ENCODE assay signal across 14 cellular contexts in the genomic region with DNA sequence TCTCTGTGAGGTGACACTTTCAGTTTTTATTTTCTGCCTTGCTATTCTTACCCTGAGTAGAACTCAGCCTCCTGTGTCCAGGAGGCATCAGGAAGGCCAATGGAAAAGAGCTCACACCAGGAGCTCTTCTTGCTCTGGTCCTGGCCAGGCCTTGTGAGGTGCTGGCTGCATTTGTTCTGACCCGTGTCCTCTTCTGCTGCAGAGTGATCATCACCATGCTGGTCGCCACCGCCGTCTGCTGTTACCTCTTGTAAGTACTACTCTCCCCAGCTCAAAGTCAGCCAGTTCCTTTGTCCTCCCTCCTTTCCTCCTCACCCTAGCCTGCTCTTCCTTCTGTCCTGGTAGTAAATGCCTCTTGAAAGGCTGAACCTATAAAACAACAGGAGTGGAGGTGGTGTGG. TPM values are rescaled to one million over a fixed set of nuclear protein-coding genes. Genes with fewer than 3 reads are reported as not detected.
DNase-seq lines count a peak whose midpoint lies in the region; ATAC-seq and TF ChIP-seq lines count a peak whose summit lies in the region.
"Had no signal": no experiment of that assay in that cellular context is flagged by ENCODE, and none has a peak within 500 bp of the region (broad histone marks: within the 10 kb centered on the region; RNA-seq: fewer than 3 reads in every experiment).

No MANE protein-coding gene starts in this region.

- H3K36me3 ChIP-seq in esophagus muscularis mucosa = peaks cover 0 to 29% (median 21%) of the 10 kb centered on the region in 4 donors
- H3K36me3 ChIP-seq in neuronal stem cell (replicated peaks in 1 of 2; ENCODE audit: control insufficient read depth in 2 of 2, insufficient read depth in 2 of 2, low read length in 2 of 2) = peaks cover 2 to 32% of the 10 kb centered on the region in 2 donors
- H3K36me3 ChIP-seq: Peyer's patch had no signal

- WGBS in esophagus muscularis mucosa = 98% methylated on average over 4 of the region's 4 CpGs
- no CpG with 5 or more reads among the region's 4 CpGs for WGBS in neuronal stem cell (ENCODE audit: extremely low coverage in 2 of 2, insufficient read length in 2 of 2, insufficient replicate concordance in 1 of 2), 2 donors

- H3K23ac ChIP-seq in neuronal stem cell (ENCODE audit: low read depth, low read length, poor library complexity) = no peak overlapping the region

- CTCF ChIA-PET in activated CD4-positive, alpha-beta memory T cell treated with anti-CD3 and anti-CD28 coated beads for 36 hours (lab: Charles Lee) = interaction anchor here (1.0 kb wide), 1 partner anchor 8 kb away, joined by 5 read pairs; no protein-coding TSS in a partner anchor

- no peak overlapping the region for H2BK5ac ChIP-seq in neuronal stem cell (ENCODE audit: low read length)

- H3K9ac ChIP-seq in neuronal stem cell (ENCODE audit: low read depth, low read length, poor library complexity) = no peak overlapping the region
- H3K9ac ChIP-seq: GM23248, parathyroid adenoma had no signal

- intact Hi-C loops in activated CD4-positive, alpha-beta memory T cell treated with anti-CD3 and anti-CD28 coated beads for 36 hours (cut with micrococcal nuclease) = loop anchor here (10.0 kb wide), 1 partner anchor 731 kb away; a partner anchor contains a TSS
- intact Hi-C loops in esophagus muscularis mucosa (cut with DNase I) = no loop called here

- H3K27me3 ChIP-seq in esophagus muscularis mucosa (no peaks in the 10 kb centered on the region), neuronal stem cell (ENCODE audit: control insufficient read depth in 3 of 3, insufficient read depth in 3 of 3, low read depth in 1 of 3, low read length in 3 of 3) (peaks cover 0 to 3% (median 0%) of the 10 kb centered on the region in 3 experiments)
- H3K27me3 ChIP-seq: Peyer's patch had no signal

- H4K8ac ChIP-seq in neuronal stem cell (ENCODE audit: low read depth, low read length) = no peak overlapping the region

- no peak overlapping the region for H3K14ac ChIP-seq in neuronal stem cell (ENCODE audit: low read length)

- no peak overlapping the region for H3K4me2 ChIP-seq in neuronal stem cell (ENCODE audit: insufficient read depth, low read length, poor library complexity, severe bottlenecking)

- POLR2A ChIA-PET in activated CD4-positive, alpha-beta memory T cell treated with anti-CD3 and anti-CD28 coated beads for 36 hours (lab: Charles Lee) = no interaction called here

- no peak overlapping the region for H2BK12ac ChIP-seq in neuronal stem cell (ENCODE audit: low read length)

- H2AK5ac ChIP-seq in neuronal stem cell (ENCODE audit: low read depth, low read length) = no peak overlapping the region

- H3K9me3 ChIP-seq in esophagus muscularis mucosa (no peaks in the 10 kb centered on the region), neuronal stem cell (replicated peaks in 1 of 2; ENCODE audit: control insufficient read depth in 2 of 2, insufficient read depth in 1 of 2, low read depth in 1 of 2, low read length in 2 of 2) (no peaks in the 10 kb centered on the region)
- H3K9me3 ChIP-seq: Peyer's patch had no signal

- peaks cover 2% of the 10 kb centered on the region for H3K79me1 ChIP-seq in neuronal stem cell (ENCODE audit: low read depth, low read length)

- H3K18ac ChIP-seq in neuronal stem cell (ENCODE audit: low read length) = no peak overlapping the region

- DNase-seq in activated T-cell treated with anti-CD3 and anti-CD28 coated beads, Interleukin-2, amount 50 U/mL, for 72 hours = no peak
- no peak for DNase-seq in activated T-cell treated with anti-CD3 and anti-CD28 coated beads, Interleukin-2, amount 50 U/mL, for 48 hours
- DNase-seq in activated CD4-positive, alpha-beta memory T cell treated with anti-CD3 and anti-CD28 coated beads for 36 hours = no peak
- DNase-seq in esophagus muscularis mucosa (ENCODE audit: extremely low spot score) (peak; percentile 83), neuronal stem cell (ENCODE audit: low spot score) (no peak), mesenteric fat pad (ENCODE audit: low spot score) (no peak)
- DNase-seq: GM23248, kidney glomerular epithelial cell, MV-4-11, NCI-H345 had no signal

- H3K27ac ChIP-seq in esophagus muscularis mucosa (replicated peaks in 1 of 4) (no peak overlapping the region), neuronal stem cell (replicated peaks; ENCODE audit: low read length) (no peak overlapping the region)
- H3K27ac ChIP-seq: GM23248, parathyroid adenoma, Peyer's patch had no signal

- H3K4me1 ChIP-seq in esophagus muscularis mucosa = peaks cover 23 to 34% (median 27%) of the 10 kb centered on the region in 4 donors
- peaks cover 7 to 9% of the 10 kb centered on the region in 2 donors for H3K4me1 ChIP-seq in neuronal stem cell (ENCODE audit: control insufficient read depth in 2 of 2, insufficient read depth in 1 of 2, low read depth in 1 of 2, low read length in 2 of 2)
- H3K4me1 ChIP-seq: parathyroid adenoma had no signal

- peaks cover 52% of the 10 kb centered on the region for H3K4me1 Mint-ChIP-seq in activated T-cell treated with anti-CD3 and anti-CD28 coated beads, Interleukin-2, amount 50 U/mL, for 72 hours (ENCODE audit: low read depth)
- peaks cover 52% of the 10 kb centered on the region for H3K4me1 Mint-ChIP-seq in activated CD4-positive, alpha-beta memory T cell treated with anti-CD3 and anti-CD28 coated beads for 36 hours (ENCODE audit: low read depth)
- peaks cover 40% of the 10 kb centered on the region for H3K4me1 Mint-ChIP-seq in stimulated activated memory B cell treated with anti-CD40 and anti-IgM and Interleukin-4, amounts not matched to agents 10 μg/mL and 1 μg/mL and 100 μg/mL, for 72 hours

- H3K4me3 ChIP-seq in esophagus muscularis mucosa = no peak overlapping the region
- H3K4me3 ChIP-seq in neuronal stem cell (ENCODE audit: low read length in 2 of 2) = no peak overlapping the region
- H3K4me3 ChIP-seq: GM23248 had no signal

- no peak overlapping the region for H4K91ac ChIP-seq in neuronal stem cell (ENCODE audit: low read depth, low read length, poor library complexity)

- H3K4ac ChIP-seq in neuronal stem cell (ENCODE audit: low read length) = no peak overlapping the region

- no peak for TF ChIP-seq CTCF in esophagus muscularis mucosa (IDR thresholded peaks at IDR 0.05)

- no peak for ATAC-seq in activated T-cell treated with anti-CD3 and anti-CD28 coated beads, Interleukin-2, amount 50 U/mL, for 72 hours (replicated peaks in 1 of 2)
- ATAC-seq in stimulated activated memory B cell treated with anti-CD40 and anti-IgM and Interleukin-4, amounts not matched to agents 10 μg/mL and 1 μg/mL and 100 μg/mL, for 72 hours = no peak
- no peak for ATAC-seq in HG03045 (IDR thresholded peaks at IDR 0.05; ENCODE audit: unreplicated experiment)

- no peaks in the 10 kb centered on the region for H3K27me3 Mint-ChIP-seq in activated T-cell treated with anti-CD3 and anti-CD28 coated beads, Interleukin-2, amount 50 U/mL, for 72 hours (ENCODE audit: low read depth)
- H3K27me3 Mint-ChIP-seq in activated CD4-positive, alpha-beta memory T cell treated with anti-CD3 and anti-CD28 coated beads for 36 hours = no peaks in the 10 kb centered on the region
- no peaks in the 10 kb centered on the region for H3K27me3 Mint-ChIP-seq in stimulated activated memory B cell treated with anti-CD40 and anti-IgM and Interleukin-4, amounts not matched to agents 10 μg/mL and 1 μg/mL and 100 μg/mL, for 72 hours

- H2AFZ ChIP-seq in neuronal stem cell (ENCODE audit: low read length) = no peak overlapping the region
- H2AFZ ChIP-seq: parathyroid adenoma had no signal

- H2BK15ac ChIP-seq in neuronal stem cell (ENCODE audit: low read length) = no peak overlapping the region

- no peak overlapping the region for H3K27ac Mint-ChIP-seq in activated T-cell treated with anti-CD3 and anti-CD28 coated beads, Interleukin-2, amount 50 U/mL, for 72 hours
- no peak overlapping the region for H3K27ac Mint-ChIP-seq in activated CD4-positive, alpha-beta memory T cell treated with anti-CD3 and anti-CD28 coated beads for 36 hours
- no peak overlapping the region for H3K27ac Mint-ChIP-seq in stimulated activated memory B cell treated with anti-CD40 and anti-IgM and Interleukin-4, amounts not matched to agents 10 μg/mL and 1 μg/mL and 100 μg/mL, for 72 hours

- H3K36me3 Mint-ChIP-seq in activated T-cell treated with anti-CD3 and anti-CD28 coated beads, Interleukin-2, amount 50 U/mL, for 72 hours (ENCODE audit: insufficient read depth in 2 of 2) = no peaks in the 10 kb centered on the region
- peaks cover 13% of the 10 kb centered on the region for H3K36me3 Mint-ChIP-seq in activated CD4-positive, alpha-beta memory T cell treated with anti-CD3 and anti-CD28 coated beads for 36 hours
- H3K36me3 Mint-ChIP-seq in stimulated activated memory B cell treated with anti-CD40 and anti-IgM and Interleukin-4, amounts not matched to agents 10 μg/mL and 1 μg/mL and 100 μg/mL, for 72 hours = no peaks in the 10 kb centered on the region

- no peaks in the 10 kb centered on the region for H3K9me3 Mint-ChIP-seq in activated T-cell treated with anti-CD3 and anti-CD28 coated beads, Interleukin-2, amount 50 U/mL, for 72 hours
- no peaks in the 10 kb centered on the region for H3K9me3 Mint-ChIP-seq in activated CD4-positive, alpha-beta memory T cell treated with anti-CD3 and anti-CD28 coated beads for 36 hours
- H3K9me3 Mint-ChIP-seq in stimulated activated memory B cell treated with anti-CD40 and anti-IgM and Interleukin-4, amounts not matched to agents 10 μg/mL and 1 μg/mL and 100 μg/mL, for 72 hours = no peaks in the 10 kb centered on the region

- TF ChIP-seq POLR2A in esophagus muscularis mucosa (IDR thresholded peaks at IDR 0.05; ENCODE audit: low read depth) = no peak

- no peak for TF ChIP-seq EP300 in esophagus muscularis mucosa (IDR thresholded peaks at IDR 0.05)

- peak overlapping the region; percentile 80 to 86 for H3K4me3 Mint-ChIP-seq in activated T-cell treated with anti-CD3 and anti-CD28 coated beads, Interleukin-2, amount 50 U/mL, for 72 hours
- peak overlapping the region; percentile 6 for H3K4me3 Mint-ChIP-seq in activated CD4-positive, alpha-beta memory T cell treated with anti-CD3 and anti-CD28 coated beads for 36 hours
- peak overlapping the region; percentile 18 for H3K4me3 Mint-ChIP-seq in stimulated activated memory B cell treated with anti-CD40 and anti-IgM and Interleukin-4, amounts not matched to agents 10 μg/mL and 1 μg/mL and 100 μg/mL, for 72 hours

- no peak overlapping the region for H2BK120ac ChIP-seq in neuronal stem cell (ENCODE audit: low read depth, low read length)

RNA-seq across cellular contexts. Expression of a gene that starts 1.6 kb away (rescaled TPM):
- total RNA-seq in activated T-cell treated with anti-CD3 and anti-CD28 coated beads, Interleukin-2, amount 50 U/mL, for 72 hours = 10 to 100 TPM; 43.4 to 44.5 TPM
- total RNA-seq in activated CD4-positive, alpha-beta memory T cell treated with anti-CD3 and anti-CD28 coated beads for 36 hours = 10 to 100 TPM; 33.5 to 34.1 TPM
- 10 to 100 TPM; 17.9 to 55.1 (median 32.7) TPM for total RNA-seq in esophagus muscularis mucosa
- 63.8 TPM for polyA plus RNA-seq in neuronal stem cell (2013, experiment 1 of 2)
- polyA plus RNA-seq in neuronal stem cell (2013, experiment 2 of 2) = 60.2 TPM
- 18.5 TPM for total RNA-seq in mesenteric fat pad

RNA-seq across cellular contexts. Expression of a gene that starts 37.2 kb away (rescaled TPM):
- 10 to 100 TPM; 31.4 to 39.0 TPM for total RNA-seq in activated T-cell treated with anti-CD3 and anti-CD28 coated beads, Interleukin-2, amount 50 U/mL, for 72 hours
- total RNA-seq in activated CD4-positive, alpha-beta memory T cell treated with anti-CD3 and anti-CD28 coated beads for 36 hours = 10 to 100 TPM; 18.1 to 21.4 TPM
- total RNA-seq in esophagus muscularis mucosa = 10 to 100 TPM in 3 of 4 donors, 1 to 10 TPM in 1; 9.1 to 17.1 (median 13.3) TPM
- 7.1 TPM for polyA plus RNA-seq in neuronal stem cell (2013, experiment 1 of 2)
- polyA plus RNA-seq in neuronal stem cell (2013, experiment 2 of 2) = 6.8 TPM
- 9.4 TPM for total RNA-seq in mesenteric fat pad

Comparison
In these comparisons a context has a peak if more than half of its experiments do, and no peak if none do; other contexts are left out.
1. H3K4me3 Mint-ChIP-seq: peak in every context shown above with its lines; median percentile 83 in activated T-cell treated with anti-CD3 and anti-CD28 coated beads, Interleukin-2, amount 50 U/mL, for 72 hours; 18 in stimulated activated memory B cell treated with anti-CD40 and anti-IgM and Interleukin-4, amounts not matched to agents 10 μg/mL and 1 μg/mL and 100 μg/mL, for 72 hours; 6 in activated CD4-positive, alpha-beta memory T cell treated with anti-CD3 and anti-CD28 coated beads for 36 hours.